ENCODE assay signal across 13 cellular contexts in the genomic region with DNA sequence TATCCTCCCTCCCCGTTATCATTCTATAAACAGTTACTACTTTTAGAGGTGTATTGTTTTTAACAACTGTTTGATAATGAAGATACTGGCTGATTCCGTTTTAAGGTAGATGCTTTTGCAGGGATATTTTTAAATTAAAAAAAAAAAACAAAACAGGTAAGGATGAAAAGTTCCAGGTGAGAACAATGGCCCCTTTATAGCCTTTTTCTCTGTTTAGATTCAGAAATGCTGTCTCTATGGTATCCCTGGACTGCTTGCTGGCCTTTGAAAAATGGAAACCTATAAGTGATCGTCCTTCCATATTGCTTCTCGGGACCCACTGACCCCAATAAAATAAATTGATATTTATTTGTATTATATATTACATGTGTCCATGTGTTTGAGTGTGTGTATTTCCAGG. TPM values are rescaled to one million over a fixed set of nuclear protein-coding genes. Genes with fewer than 3 reads are reported as not detected.
A peak's percentile ranks its signal among the peaks of the same experiment; 100 is the strongest.
DNase-seq lines count a peak whose midpoint lies in the region; ATAC-seq and TF ChIP-seq lines count a peak whose summit lies in the region.
"Had no signal": no experiment of that assay in that cellular context is flagged by ENCODE, and none has a peak within 500 bp of the region (broad histone marks: within the 10 kb centered on the region; RNA-seq: fewer than 3 reads in every experiment).

No MANE protein-coding gene starts in this region.

- no peaks in the 10 kb centered on the region for H4K20me1 ChIP-seq in GM23248 (ENCODE audit: insufficient read depth)

- H3K36me3 Mint-ChIP-seq in CD14-positive monocyte (peaks cover 0 to 8% of the 10 kb centered on the region in 2 donors), T-helper 17 cell (ENCODE audit: low read depth) (peaks cover 7% of the 10 kb centered on the region)

- ATAC-seq in T-helper 17 cell (no peak), HG03280 (IDR thresholded peaks at IDR 0.05; ENCODE audit: unreplicated experiment) (no peak)

- no peak overlapping the region for H3K4me3 Mint-ChIP-seq in CD14-positive monocyte
- H3K4me3 Mint-ChIP-seq in T-helper 17 cell = no peak overlapping the region
- H3K4me3 Mint-ChIP-seq: IgD-negative memory B cell had no signal

- H3K4me1 ChIP-seq in GM23248 (ENCODE audit: insufficient read depth) (peaks cover 15% of the 10 kb centered on the region), mesodermal cell (ENCODE audit: control insufficient read depth, insufficient read depth, low read length, poor library complexity, severe bottlenecking) (peaks cover 8% of the 10 kb centered on the region)
- H3K4me1 ChIP-seq: BE2C had no signal

- intact Hi-C loops in CD14-positive monocyte (cut with micrococcal nuclease) = no loop called here

- H2AFZ ChIP-seq in GM23248 = no peak overlapping the region

- H3K36me3 ChIP-seq in GM23248 (ENCODE audit: low read depth) = no peaks in the 10 kb centered on the region
- H3K36me3 ChIP-seq in mesodermal cell (ENCODE audit: control insufficient read depth, insufficient read depth, low read length) = peaks cover 5% of the 10 kb centered on the region
- H3K36me3 ChIP-seq: BE2C had no signal

- no peaks in the 10 kb centered on the region for H3K27me3 ChIP-seq in GM23248 (replicated peaks; ENCODE audit: insufficient read depth)
- H3K27me3 ChIP-seq: BE2C had no signal

- H3K9me3 Mint-ChIP-seq in CD14-positive monocyte = no peaks in the 10 kb centered on the region
- H3K9me3 Mint-ChIP-seq: IgD-negative memory B cell had no signal

- no peak overlapping the region for H3K4me3 ChIP-seq in GM23248
- H3K4me3 ChIP-seq in mesodermal cell (ENCODE audit: extremely low read depth, insufficient read depth, low read length, poor library complexity, severe bottlenecking) = no peak overlapping the region

- H3F3A ChIP-seq in GM23248 (ENCODE audit: insufficient read depth) = peaks cover 20% of the 10 kb centered on the region

- H3K4me1 Mint-ChIP-seq in CD14-positive monocyte (peaks cover 45% of the 10 kb centered on the region), T-helper 17 cell (peaks cover 11% of the 10 kb centered on the region)

- H3K79me2 ChIP-seq in GM23248 (ENCODE audit: insufficient read depth) = no peaks in the 10 kb centered on the region

- TF ChIP-seq CTCF in CD14-positive monocyte (IDR thresholded peaks at IDR 0.05) = no peak

- H3K4me2 ChIP-seq in GM23248 (ENCODE audit: unreplicated experiment) = peak overlapping the region; percentile 12

- WGBS in GM23248 (ENCODE audit: low coverage in 1 of 2, low lambda C conversion rate in 2 of 2, missing lambda C conversion rate in 2 of 2), 2 experiments = 81 to 85% methylated on average over 4 of the region's 4 CpGs
- no CpG with 5 or more reads among the region's 4 CpGs for WGBS in mesodermal cell (ENCODE audit: insufficient coverage in 2 of 2), 2 experiments

- H3K27me3 Mint-ChIP-seq in CD14-positive monocyte (ENCODE audit: low read depth in 3 of 3) (peaks cover 0 to 3% (median 2%) of the 10 kb centered on the region in 3 donors), T-helper 17 cell (no peaks in the 10 kb centered on the region)
- H3K27me3 Mint-ChIP-seq: IgD-negative memory B cell had no signal

- no peak overlapping the region for H3K27ac ChIP-seq in GM23248
- H3K27ac ChIP-seq in mesodermal cell (ENCODE audit: low read depth, low read length, severe bottlenecking) = peak overlapping the region; percentile 79

- H3K9ac ChIP-seq in GM23248 = no peak overlapping the region

- no peak for DNase-seq in CD14-positive monocyte (ENCODE audit: low spot score)
- DNase-seq in GM23248 = no peak
- no peak for DNase-seq in T-helper 17 cell
- DNase-seq in nucleus accumbens (lab: John Stamatoyannopoulos, UW) = no peak
- no peak for DNase-seq in effector CD4-positive, alpha-beta T cell
- DNase-seq: BE2C, NCI-H1436, NCI-H2081, NCI-H524, SHP77 treated with DMSO at 0.1 percent for 48 hours had no signal

- in situ Hi-C loops in GM23248 (cut with MboI) = loop anchor here (25.0 kb wide), 1 partner anchor 545 kb away; a partner anchor contains a TSS

- H3K27ac Mint-ChIP-seq in CD14-positive monocyte (peak overlapping the region in 6 of 7 donors; percentile 23 to 82 (median 54)), T-helper 17 cell (peak overlapping the region; percentile 61)
- H3K27ac Mint-ChIP-seq: IgD-negative memory B cell had no signal

- H3K9me2 ChIP-seq in GM23248 (ENCODE audit: insufficient read depth) = no peaks in the 10 kb centered on the region

- H3K9me3 ChIP-seq in GM23248 (ENCODE audit: low read depth) (no peaks in the 10 kb centered on the region), T-helper 17 cell (ENCODE audit: control insufficient read depth, low read length, poor library complexity, severe bottlenecking) (no peaks in the 10 kb centered on the region), mesodermal cell (ENCODE audit: control insufficient read depth, low read length) (no peaks in the 10 kb centered on the region)
- H3K9me3 ChIP-seq: BE2C had no signal

RNA-seq across cellular contexts. Expression of a gene that starts 23.2 kb away (rescaled TPM):
- polyA plus RNA-seq in CD14-positive monocyte (10 to 100 TPM; 34.1 to 48.7 TPM), GM23248 (2016; fragmentation: Nextera tagmentation; extraction: Ambion mirVana) (48.4 and 50.1 TPM in 2 replicates)
- total RNA-seq in GM23248 (2014; rRNA removed; shearing (Covaris generic)) = 65.4 and 75.4 TPM in 2 replicates
- 10 to 100 TPM; 32.2 to 69.5 TPM for total RNA-seq in T-helper 17 cell
- polyA plus RNA-seq in mesodermal cell (2013, experiment 1 of 2) = 72.5 TPM
- 70.8 TPM for polyA plus RNA-seq in mesodermal cell (2013, experiment 2 of 2)
